10 cellular contexts compared by ENCODE assay signal in genomic region chr2:63903003-63903402, GRCh38.
DNase-seq lines count a peak whose midpoint lies in the region; ATAC-seq and TF ChIP-seq lines count a peak whose summit lies in the region.
"Had no signal": no experiment of that assay in that cellular context is flagged by ENCODE, and none has a peak within 500 bp of the region (broad histone marks: within the 10 kb centered on the region; RNA-seq: fewer than 3 reads in every experiment).

No MANE protein-coding gene starts in this region.

- WGBS in trophoblast cell (ENCODE audit: extremely low coverage, insufficient coverage, insufficient read length), result no CpG with 5 or more reads among the region's 2 CpGs

- H3K23ac ChIP-seq in trophoblast cell (ENCODE audit: low read length), result no peak overlapping the region

- no peaks in the 10 kb centered on the region; the same call in 1 of the 2 replicates for H3K36me3 ChIP-seq in GM06990 (ENCODE audit: control insufficient read depth, insufficient read depth, low read length)
- H3K36me3 ChIP-seq in trophoblast cell (ENCODE audit: control insufficient read depth in 1 of 2, insufficient read depth in 2 of 2, low read length in 2 of 2), result peaks cover 3 to 10% of the 10 kb centered on the region in 2 experiments

- H3K18ac ChIP-seq in trophoblast cell (ENCODE audit: low read length), result no peak overlapping the region

- no peaks in the 10 kb centered on the region for H3K79me1 ChIP-seq in trophoblast cell (ENCODE audit: low read length)

- peak; percentile 70 for ATAC-seq in GM18907 (IDR thresholded peaks at IDR 0.05; ENCODE audit: unreplicated experiment)
- ATAC-seq in HG03378 (IDR thresholded peaks at IDR 0.05; ENCODE audit: unreplicated experiment), result peak; percentile 66
- ATAC-seq in HG02798 (IDR thresholded peaks at IDR 0.05; ENCODE audit: poor library complexity, unreplicated experiment), result no peak

- no peak overlapping the region for H3K14ac ChIP-seq in trophoblast cell (ENCODE audit: low read length)

- H3K27ac ChIP-seq in trophoblast cell (ENCODE audit: low read depth, low read length), result no peak overlapping the region
- H3K27ac ChIP-seq: cardiac muscle cell had no signal

- H3K4me1 ChIP-seq in trophoblast cell (ENCODE audit: control insufficient read depth in 1 of 2, insufficient read depth in 2 of 2, low read length in 2 of 2), result no peaks in the 10 kb centered on the region

- H3K27me3 ChIP-seq in GM06990 (replicated peaks; ENCODE audit: control insufficient read depth, insufficient read depth, low read length) (no peaks in the 10 kb centered on the region), trophoblast cell (ENCODE audit: insufficient read depth, low read length) (no peaks in the 10 kb centered on the region)
- H3K27me3 ChIP-seq: cardiac muscle cell had no signal

- H3K9me3 ChIP-seq in trophoblast cell (ENCODE audit: insufficient read depth, low read depth, low read length), result no peaks in the 10 kb centered on the region

- no peak overlapping the region for H3K9ac ChIP-seq in trophoblast cell (ENCODE audit: low read length)

- no peak for TF ChIP-seq CTCF in GM06990 (IDR thresholded peaks at IDR 0.05; ENCODE audit: insufficient read depth, low read length, poor library complexity, severe bottlenecking)

- no peak overlapping the region for H3K4me2 ChIP-seq in trophoblast cell (ENCODE audit: low read length)

- no peak overlapping the region for H4K12ac ChIP-seq in trophoblast cell (ENCODE audit: low read depth, low read length)

- no peak overlapping the region for H2AFZ ChIP-seq in trophoblast cell (ENCODE audit: insufficient read depth, low read length, poor library complexity)

- no peak overlapping the region for H2AK5ac ChIP-seq in trophoblast cell (ENCODE audit: low read length)

- H2BK12ac ChIP-seq in trophoblast cell (ENCODE audit: low read length), result no peak overlapping the region

- H3K4ac ChIP-seq in trophoblast cell (ENCODE audit: low read depth, low read length), result no peak overlapping the region

- H3K79me2 ChIP-seq in trophoblast cell (ENCODE audit: control insufficient read depth, insufficient read depth, low read length, poor library complexity), result no peaks in the 10 kb centered on the region

- H3K4me3 ChIP-seq in GM06990 (replicated peaks; ENCODE audit: low read depth, low read length), result no peak overlapping the region
- H3K4me3 ChIP-seq in trophoblast cell (ENCODE audit: low read depth, low read length), result no peak overlapping the region
- H3K4me3 ChIP-seq: cardiac muscle cell had no signal

- H2BK5ac ChIP-seq in trophoblast cell (ENCODE audit: low read depth, low read length, poor library complexity), result no peak overlapping the region

- H4K91ac ChIP-seq in trophoblast cell (ENCODE audit: low read depth, low read length), result no peak overlapping the region

- no peak overlapping the region for H4K8ac ChIP-seq in trophoblast cell (ENCODE audit: low read depth, low read length)

- H2BK120ac ChIP-seq in trophoblast cell (ENCODE audit: insufficient read depth, low read length, poor library complexity), result no peak overlapping the region

- DNase-seq in GM06990 (ENCODE audit: extremely low read depth, insufficient read length) (peak; percentile 24), dermis blood vessel endothelial cell (peak; percentile 8), HuH-7 (ENCODE audit: low spot score) (no peak), trophoblast cell (no peak)
- no peak for DNase-seq in activated CD8-positive, alpha-beta memory T cell treated with anti-CD3 and anti-CD28 coated beads, Interleukin-2, amount 50 U/mL, for 48 hours
- DNase-seq: NCI-H2081 treated with DMSO at 0.1 percent for 48 hours had no signal

Comparison
In these comparisons a context has a peak if more than half of its experiments do, and no peak if none do; other contexts are left out.
1. DNase-seq: peak in GM06990 (single experiment) and dermis blood vessel endothelial cell (single experiment); none in HuH-7 (single experiment), activated CD8-positive, alpha-beta memory T cell treated with anti-CD3 and anti-CD28 coated beads, Interleukin-2, amount 50 U/mL, for 48 hours (single experiment) and trophoblast cell (0 of 2).